In genomic region chr1:119447344-119447743, GRCh38 we compare ENCODE assay signal across 3 cellular contexts.
TF ChIP-seq lines count a peak whose summit lies in the region.

No MANE protein-coding gene starts in this region.

TF ChIP-seq in liver, 16 proteins besides CTCF, POLR2A, EP300 and RAD21:
- TF ChIP-seq NR2F2 (IDR thresholded peaks at IDR 0.05) (no peak), ZBTB33 (IDR thresholded peaks at IDR 0.05) (no peak), JUND (IDR thresholded peaks at IDR 0.05) (peak in 1 of 2 donors; percentile 17), ATF3 (IDR thresholded peaks at IDR 0.05) (no peak), FOXA1 (IDR thresholded peaks at IDR 0.05) (no peak), FOXA2 (IDR thresholded peaks at IDR 0.05) (peak; percentile 38), TAF1 (conservative IDR thresholded peaks at IDR 0.05) (no peak), EGR1 (IDR thresholded peaks at IDR 0.05; ENCODE audit: low read depth in 2 of 2) (no peak), MAX (IDR thresholded peaks at IDR 0.05) (no peak), SP1 (IDR thresholded peaks at IDR 0.05) (peak; percentile 50), HNF4A (conservative IDR thresholded peaks at IDR 0.05) (peak; percentile 79 to 90), GABPA (IDR thresholded peaks at IDR 0.05 in 1 of 2, conservative IDR thresholded peaks at IDR 0.05 in 1 of 2) (no peak), YY1 (IDR thresholded peaks at IDR 0.05) (no peak), HNF4G (IDR thresholded peaks at IDR 0.05) (no peak), REST (IDR thresholded peaks at IDR 0.05) (no peak), RXRA (IDR thresholded peaks at IDR 0.05) (peak; percentile 79 to 91)

TF ChIP-seq in HepG2, 621 proteins besides CTCF, POLR2A, EP300 and RAD21:
- no peak for TF ChIP-seq ZNF619 (CRISPR knock-in tag; IDR thresholded peaks at IDR 0.05)
- TF ChIP-seq ZNF644 (CRISPR knock-in tag; IDR thresholded peaks at IDR 0.05; ENCODE audit: low read depth) = no peak
- TF ChIP-seq ZBTB10 (CRISPR knock-in tag; IDR thresholded peaks at IDR 0.05; ENCODE audit: borderline replicate concordance) = no peak

TF ChIP-seq in GM23338, 12 proteins besides CTCF, POLR2A, EP300 and RAD21:
- TF ChIP-seq POLR2AphosphoS5 (IDR thresholded peaks at IDR 0.05; ENCODE audit: low read depth) (no peak), STAT1 (IDR thresholded peaks at IDR 0.05; ENCODE audit: unreplicated experiment) (no peak), CREB1 (CRISPR knock-in tag; IDR thresholded peaks at IDR 0.05; ENCODE audit: low read depth) (no peak)
